9 cellular contexts compared by ENCODE assay signal in genomic region chr2:203237501-203238238, GRCh38. TPM values are rescaled to one million over a fixed set of nuclear protein-coding genes. Genes with fewer than 3 reads are reported as not detected.
DNase-seq lines count a peak whose midpoint lies in the region; ATAC-seq and TF ChIP-seq lines count a peak whose summit lies in the region.
"Had no signal": no experiment of that assay in that cellular context is flagged by ENCODE, and none has a peak within 500 bp of the region (broad histone marks: within the 10 kb centered on the region; RNA-seq: fewer than 3 reads in every experiment).

No MANE protein-coding gene starts in this region.

- no peaks in the 10 kb centered on the region for H3K9me3 Mint-ChIP-seq in CD4-positive, alpha-beta memory T cell
- H3K9me3 Mint-ChIP-seq in neural progenitor cell, result no peaks in the 10 kb centered on the region

- peak overlapping the region; percentile 76 for H3K4me2 ChIP-seq in neural progenitor cell

- ATAC-seq in GM18868 (IDR thresholded peaks at IDR 0.05; ENCODE audit: unreplicated experiment), result no peak

- peak overlapping the region; percentile 90 for H3K27ac ChIP-seq in CD4-positive, alpha-beta memory T cell (ENCODE audit: low read depth, low read length)
- H3K27ac ChIP-seq in breast epithelium (peak overlapping the region in 1 of 2 donors; percentile 95), neural progenitor cell (no peak overlapping the region)

- no peaks in the 10 kb centered on the region for H3K27me3 ChIP-seq in CD4-positive, alpha-beta memory T cell (ENCODE audit: insufficient read depth, low read length)
- H3K27me3 ChIP-seq in breast epithelium (no peaks in the 10 kb centered on the region), neural progenitor cell (no peaks in the 10 kb centered on the region)

- H3K4me3 Mint-ChIP-seq in CD4-positive, alpha-beta memory T cell, result peak overlapping the region; percentile 94 to 100 (median 98)
- peak overlapping the region; percentile 95 for H3K4me3 Mint-ChIP-seq in neural progenitor cell

- peaks cover 15 to 18% of the 10 kb centered on the region in 2 donors for H3K36me3 Mint-ChIP-seq in CD4-positive, alpha-beta memory T cell
- H3K36me3 Mint-ChIP-seq in neural progenitor cell, result peaks cover 11% of the 10 kb centered on the region

- TF ChIP-seq POLR2A in breast epithelium (IDR thresholded peaks at IDR 0.05), result no peak

- H2AFZ ChIP-seq in neural progenitor cell (replicated peaks), result no peak overlapping the region

- POLR2A ChIA-PET in CD4-positive, alpha-beta memory T cell (lab: Charles Lee; ENCODE audit: partially characterized antibody), result interaction anchor here (0.7 to 3.1 kb wide), 12 partner anchors 12 to 603 kb away, joined by 3 to 28 read pairs (median 4); partner anchors contain the start of genes CARF and WDR12

- H3K27ac Mint-ChIP-seq in CD4-positive, alpha-beta memory T cell, result peak overlapping the region; percentile 47 to 100 (median 99)
- no peak overlapping the region for H3K27ac Mint-ChIP-seq in neural progenitor cell

- peaks cover 25% of the 10 kb centered on the region for H3F3A ChIP-seq in neural progenitor cell (ENCODE audit: low read depth)

- intact Hi-C loops in CD4-positive, alpha-beta memory T cell (cut with micrococcal nuclease), result loop anchor here (1.0 to 5.0 kb wide), 10 partner anchors 12 to 1457 kb away; partner anchors contain the start of genes ABI2, ALS2, CD28 and ICA1L
- intact Hi-C loops in breast epithelium (cut with DNase I; ENCODE audit: low total_unique reads), result loop anchor here (10.0 kb wide), 1 partner anchor 217 kb away; no protein-coding TSS in a partner anchor

- H3K4me1 ChIP-seq in CD4-positive, alpha-beta memory T cell (ENCODE audit: insufficient read depth, low read length), result peaks cover 19% of the 10 kb centered on the region
- H3K4me1 ChIP-seq in breast epithelium (peaks cover 0 to 7% of the 10 kb centered on the region in 2 donors), neural progenitor cell (peaks cover 7% of the 10 kb centered on the region)

- H3K4me3 ChIP-seq in CD4-positive, alpha-beta memory T cell (ENCODE audit: low read length in 2 of 2), result no peak overlapping the region
- H3K4me3 ChIP-seq in breast epithelium (peak overlapping the region in 2 of 3 donors; percentile 68 to 80), neural progenitor cell (peak overlapping the region; percentile 77)

- CTCF ChIA-PET in CD4-positive, alpha-beta memory T cell (lab: Charles Lee; ENCODE audit: partially characterized antibody), result interaction anchor here (1.3 to 4.3 kb wide), 5 partner anchors 12 to 669 kb away, joined by 3 to 24 read pairs (median 4); partner anchors contain the start of genes CARF and WDR12

- no peaks in the 10 kb centered on the region for H3K27me3 Mint-ChIP-seq in CD4-positive, alpha-beta memory T cell
- peaks cover 9% of the 10 kb centered on the region for H3K27me3 Mint-ChIP-seq in neural progenitor cell (ENCODE audit: insufficient read depth, low read depth)

- H3K36me3 ChIP-seq in CD4-positive, alpha-beta memory T cell (ENCODE audit: insufficient read depth, low read length), result peaks cover under 1% of the 10 kb centered on the region
- no peaks in the 10 kb centered on the region for H3K36me3 ChIP-seq in breast epithelium
- H3K36me3 ChIP-seq in neural progenitor cell, result no peaks in the 10 kb centered on the region

- H4K20me1 ChIP-seq in neural progenitor cell (ENCODE audit: low read depth), result no peaks in the 10 kb centered on the region

- peaks cover 17 to 43% (median 21%) of the 10 kb centered on the region in 4 donors for H3K4me1 Mint-ChIP-seq in CD4-positive, alpha-beta memory T cell
- H3K4me1 Mint-ChIP-seq in neural progenitor cell, result peaks cover 3% of the 10 kb centered on the region

- TF ChIP-seq CTCF in breast epithelium (IDR thresholded peaks at IDR 0.05), result no peak
- TF ChIP-seq CTCF in neural progenitor cell (IDR thresholded peaks at IDR 0.05), result no peak

- no peak for DNase-seq in CD4-positive, alpha-beta memory T cell
- DNase-seq in NCI-H2227 (lab: John Stamatoyannopoulos, UW; ENCODE audit: unreplicated experiment) (peak; percentile 25), breast epithelium (ENCODE audit: low spot score in 2 of 2) (no peak), neural progenitor cell (ENCODE audit: low spot score) (no peak), NCI-H187 (lab: John Stamatoyannopoulos, UW) (no peak), KG1 (lab: John Stamatoyannopoulos, UW) (no peak), NCI-H2107 treated with DMSO at 0.1 percent for 48 hours (lab: John Stamatoyannopoulos, UW; ENCODE audit: unreplicated experiment) (no peak)
- DNase-seq: NCI-H510A treated with DMSO at 0.1 percent for 48 hours had no signal

- no peak overlapping the region for H3K9ac ChIP-seq in neural progenitor cell

- peaks cover 33% of the 10 kb centered on the region for H3K79me2 ChIP-seq in neural progenitor cell (ENCODE audit: low read depth)

- H3K9me3 ChIP-seq in CD4-positive, alpha-beta memory T cell (ENCODE audit: control insufficient read depth in 1 of 2, low read length in 2 of 2), result no peaks in the 10 kb centered on the region
- H3K9me3 ChIP-seq in breast epithelium (no peaks in the 10 kb centered on the region), neural progenitor cell (ENCODE audit: low read depth) (no peaks in the 10 kb centered on the region)

RNA-seq across cellular contexts. Expression of gene CYP20A1, which starts 1.1 kb away (rescaled TPM):
- 10 to 100 TPM; 47.1 to 50.8 TPM for total RNA-seq in CD4-positive, alpha-beta memory T cell
- 10 to 100 TPM; 25.6 to 47.5 TPM for polyA plus RNA-seq in CD4-positive, alpha-beta memory T cell
- total RNA-seq in breast epithelium, result 10 to 100 TPM; 31.1 to 45.4 (median 37.6) TPM
- 15.1 and 17.8 TPM in 2 replicates for total RNA-seq in neural progenitor cell (ENCODE audit: low replicate concordance)

Comparison
In these comparisons a context has a peak if more than half of its experiments do, and no peak if none do; other contexts are left out.
1. H3K4me3 ChIP-seq: peak in breast epithelium (2 of 3) and neural progenitor cell (single experiment); none in CD4-positive, alpha-beta memory T cell (0 of 2).